ENCODE assay signal across 10 cellular contexts in genomic region chr2:236661064-236661761, GRCh38.
DNase-seq lines count a peak whose midpoint lies in the region; ATAC-seq, FAIRE-seq and TF ChIP-seq lines count a peak whose summit lies in the region.
"Had no signal": no experiment of that assay in that cellular context is flagged by ENCODE, and none has a peak within 500 bp of the region (broad histone marks: within the 10 kb centered on the region; RNA-seq: fewer than 3 reads in every experiment).

No MANE protein-coding gene starts in this region.

- H3K79me2 ChIP-seq in HepG2 (ENCODE audit: insufficient read depth, low read length) = no peaks in the 10 kb centered on the region

- CTCF ChIA-PET in HepG2 (lab: Yijun Ruan, JAX; ENCODE audit: low intra/inter-chr PET ratio, low total read pairs) = no interaction called here

- ATAC-seq in HG03342 (IDR thresholded peaks at IDR 0.05; ENCODE audit: unreplicated experiment) (no peak), HepG2 (no peak), GM18505 (IDR thresholded peaks at IDR 0.05; ENCODE audit: unreplicated experiment) (no peak), GM21786 (IDR thresholded peaks at IDR 0.05; ENCODE audit: unreplicated experiment) (no peak)

- DNase-seq in HTR-8/SVneo (ENCODE audit: insufficient read length, low spot score) (peak; percentile 67), cardiac fibroblast (ENCODE audit: low read depth in 2 of 2) (peak; percentile 14 to 72), islet precursor cell (peak; percentile 93), tibial artery (peak in 1 of 2 donors; percentile 21), HepG2 (ENCODE audit: low spot score) (no peak)
- DNase-seq: activated naive CD4-positive, alpha-beta T cell treated with Interleukin-2 at 50 U/mL for 16 hours; NCI-H2227 treated with DMSO at 0.1 percent for 48 hours had no signal

- H3K27ac ChIP-seq in tibial artery = peak overlapping the region; percentile 56 to 71
- no peak overlapping the region for H3K27ac ChIP-seq in HepG2 (ENCODE audit: extremely low read length, insufficient read depth, low read length)

- H3K36me3 ChIP-seq in tibial artery (no peaks in the 10 kb centered on the region), HepG2 (replicated peaks in 1 of 2; ENCODE audit: control insufficient read depth in 1 of 2, insufficient read depth in 2 of 2, low read length in 2 of 2) (no peaks in the 10 kb centered on the region)

- H3K9me3 ChIP-seq in tibial artery (peaks cover 0 to under 1% (median 0%) of the 10 kb centered on the region in 3 donors), HepG2 (ENCODE audit: low read length) (no peaks in the 10 kb centered on the region; the same call in 1 of the 2 replicates)

- H4K20me1 ChIP-seq in HepG2 (ENCODE audit: insufficient read depth, low read length) = no peaks in the 10 kb centered on the region

- no peak overlapping the region for H3K4me2 ChIP-seq in HepG2 (ENCODE audit: low read depth, low read length)

- TF ChIP-seq CTCF in cardiac fibroblast (IDR thresholded peaks at IDR 0.05; ENCODE audit: low read depth, low read length) (no peak), tibial artery (IDR thresholded peaks at IDR 0.05) (no peak), HepG2 (CRISPR knock-in tag; IDR thresholded peaks at IDR 0.05) (no peak)

- intact Hi-C loops in tibial artery (cut with DNase I; ENCODE audit: low total_unique reads) = no loop called here
- intact Hi-C loops in HepG2 (cut with micrococcal nuclease; ENCODE audit: unreplicated experiment) = no loop called here

- H3K4me1 ChIP-seq in tibial artery = peaks cover 0 to 42% (median 33%) of the 10 kb centered on the region in 4 donors
- H3K4me1 ChIP-seq in HepG2 (ENCODE audit: insufficient read depth, low read length) = no peaks in the 10 kb centered on the region

- POLR2A ChIA-PET in HepG2 (lab: Yijun Ruan, JAX) = no interaction called here

- TF ChIP-seq POLR2A in HepG2 (IDR thresholded peaks at IDR 0.05; ENCODE audit: insufficient read depth in 1 of 2, low read depth in 2 of 2, low read length in 2 of 2) (no peak), GM18505 (IDR thresholded peaks at IDR 0.05; ENCODE audit: borderline replicate concordance, extremely low read depth, insufficient read depth, insufficient read length) (no peak)

- FAIRE-seq in HTR-8/SVneo (lab: Jason Lieb, UNC) = peak; percentile 13
- FAIRE-seq in HepG2 (lab: Jason Lieb, UNC) = no peak

- in situ Hi-C loops in HepG2 (cut with HindIII; ENCODE audit: extremely low pct_ligation_motif_present, low pct_unique_long_range_greater_than_20kb) = no loop called here

- no peak for TF ChIP-seq RAD21 in HepG2 (CRISPR knock-in tag; IDR thresholded peaks at IDR 0.05)

- no TSS peak for BruUV-seq in HepG2 (replicated peaks; lab: Mats Ljungman, UMichigan)

- H2AFZ ChIP-seq in HepG2 (ENCODE audit: low read length) = no peak overlapping the region

- H3K4me3 ChIP-seq in cardiac fibroblast (replicated peaks in 1 of 2; ENCODE audit: low read depth in 2 of 2, low read length in 2 of 2) = no peak overlapping the region
- no peak overlapping the region for H3K4me3 ChIP-seq in tibial artery
- H3K4me3 ChIP-seq in HepG2 (replicated peaks in 1 of 3; ENCODE audit: insufficient read depth in 1 of 3, low read depth in 2 of 3, low read length in 3 of 3) = no peak overlapping the region

- H3K9ac ChIP-seq in HepG2 (ENCODE audit: insufficient read depth, low read depth, low read length) = no peak overlapping the region

- no peak for TF ChIP-seq EP300 in HepG2 (IDR thresholded peaks at IDR 0.05; ENCODE audit: low read depth in 2 of 2, low read length in 2 of 2)
- TF ChIP-seq EP300 in HepG2 (CRISPR knock-in tag; IDR thresholded peaks at IDR 0.05; ENCODE audit: borderline replicate concordance) = no peak

- WGBS in HepG2 (ENCODE audit: low lambda C conversion rate) = 9% methylated on average over 4 of the region's 4 CpGs

- H3K27me3 ChIP-seq in tibial artery = no peaks in the 10 kb centered on the region
- peaks cover 0 to 23% of the 10 kb centered on the region in 2 experiments; a peak in 3 of 5 replicates for H3K27me3 ChIP-seq in HepG2 (ENCODE audit: control insufficient read depth in 1 of 2, insufficient read depth in 2 of 2, low read length in 2 of 2)

TF ChIP-seq in HepG2, 621 proteins besides CTCF, POLR2A, EP300 and RAD21:
- TF ChIP-seq MAF1 (CRISPR knock-in tag; IDR thresholded peaks at IDR 0.05; ENCODE audit: borderline replicate concordance) (no peak), EHMT2 (IDR thresholded peaks at IDR 0.05; ENCODE audit: borderline replicate concordance, low read depth, low read length) (no peak), ZMAT3 (CRISPR knock-in tag; conservative IDR thresholded peaks at IDR 0.05) (no peak), ZNF354B (CRISPR knock-in tag; IDR thresholded peaks at IDR 0.05) (no peak), MED1 (CRISPR knock-in tag; IDR thresholded peaks at IDR 0.05) (no peak), SRSF9 (IDR thresholded peaks at IDR 0.05; ENCODE audit: borderline replicate concordance, insufficient read depth, low read depth, low read length, poor library complexity, severe bottlenecking) (no peak), ZNF572 (CRISPR knock-in tag; IDR thresholded peaks at IDR 0.05) (no peak), ZNF282 (IDR thresholded peaks at IDR 0.05; ENCODE audit: partially characterized antibody) (no peak), NONO (IDR thresholded peaks at IDR 0.05) (no peak), NONO (CRISPR knock-in tag; conservative IDR thresholded peaks at IDR 0.05) (no peak), ZNF44 (CRISPR knock-in tag; IDR thresholded peaks at IDR 0.05) (no peak)
- TF ChIP-seq, protein P1, sequence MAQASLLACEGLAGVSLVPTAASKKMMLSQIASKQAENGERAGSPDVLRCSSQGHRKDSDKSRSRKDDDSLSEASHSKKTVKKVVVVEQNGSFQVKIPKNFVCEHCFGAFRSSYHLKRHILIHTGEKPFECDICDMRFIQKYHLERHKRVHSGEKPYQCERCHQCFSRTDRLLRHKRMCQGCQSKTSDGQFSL (CRISPR knock-in tag; IDR thresholded peaks at IDR 0.05) = no peak
- TF ChIP-seq, protein P2, sequence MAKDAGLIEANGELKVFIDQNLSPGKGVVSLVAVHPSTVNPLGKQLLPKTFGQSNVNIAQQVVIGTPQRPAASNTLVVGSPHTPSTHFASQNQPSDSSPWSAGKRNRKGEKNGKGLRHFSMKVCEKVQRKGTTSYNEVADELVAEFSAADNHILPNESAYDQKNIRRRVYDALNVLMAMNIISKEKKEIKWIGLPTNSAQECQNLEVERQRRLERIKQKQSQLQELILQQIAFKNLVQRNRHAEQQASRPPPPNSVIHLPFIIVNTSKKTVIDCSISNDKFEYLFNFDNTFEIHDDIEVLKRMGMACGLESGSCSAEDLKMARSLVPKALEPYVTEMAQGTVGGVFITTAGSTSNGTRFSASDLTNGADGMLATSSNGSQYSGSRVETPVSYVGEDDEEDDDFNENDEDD (CRISPR knock-in tag; IDR thresholded peaks at IDR 0.05; ENCODE audit: borderline replicate concordance) = no peak
